ENCODE assay signal across 18 cellular contexts in genomic region chr3:50628601-50629000, GRCh38. TPM values are rescaled to one million over a fixed set of nuclear protein-coding genes. Genes with fewer than 3 reads are reported as not detected.
A peak's percentile ranks its signal among the peaks of the same experiment; 100 is the strongest.
DNase-seq lines count a peak whose midpoint lies in the region; ATAC-seq and TF ChIP-seq lines count a peak whose summit lies in the region.
"Had no signal": no experiment of that assay in that cellular context is flagged by ENCODE, and none has a peak within 500 bp of the region (broad histone marks: within the 10 kb centered on the region; RNA-seq: fewer than 3 reads in every experiment).

No MANE protein-coding gene starts in this region.

- no peak overlapping the region for H3K9ac ChIP-seq in SK-N-SH

- H3K27ac ChIP-seq in HEK293 (ENCODE audit: extremely low read depth, low read depth, low read length) (no peak overlapping the region), neutrophil (peak overlapping the region; percentile 87), substantia nigra (ENCODE audit: low read depth, low read length, poor library complexity, severe bottlenecking) (no peak overlapping the region), SK-N-SH (ENCODE audit: low read depth in 2 of 2, low read length in 1 of 2) (no peak overlapping the region)
- H3K27ac ChIP-seq: hepatocyte had no signal

- no peak overlapping the region for H2AFZ ChIP-seq in SK-N-SH (ENCODE audit: low read depth)
- H2AFZ ChIP-seq: hepatocyte had no signal

- no peaks in the 10 kb centered on the region for H3K27me3 ChIP-seq in neutrophil
- no peaks in the 10 kb centered on the region for H3K27me3 ChIP-seq in SK-N-SH (ENCODE audit: insufficient read depth)
- H3K27me3 ChIP-seq: hepatocyte had no signal

- H3K36me3 ChIP-seq in HEK293 (ENCODE audit: control insufficient read depth in 2 of 2, insufficient read depth in 1 of 2, low read length in 2 of 2) (peaks cover 0 to 12% of the 10 kb centered on the region in 2 experiments; a peak in 1 of 3 replicates), neutrophil (peaks cover 7% of the 10 kb centered on the region), SK-N-SH (replicated peaks in 1 of 2; ENCODE audit: control insufficient read depth in 1 of 2, insufficient read depth in 2 of 2, low read length in 1 of 2) (no peaks in the 10 kb centered on the region)

- H3K4me1 Mint-ChIP-seq in activated T-cell treated with anti-CD3 and anti-CD28 coated beads, Interleukin-2, amount 50 U/mL, for 72 hours (ENCODE audit: low read depth): peaks cover 99% of the 10 kb centered on the region
- peaks cover 64% of the 10 kb centered on the region for H3K4me1 Mint-ChIP-seq in activated T-helper 17 cell treated with anti-CD3 and anti-CD28 coated beads, Interleukin-2, amount 50 U/mL, for 72 hours

- H3K4me1 ChIP-seq in HEK293 (ENCODE audit: control insufficient read depth, insufficient read depth, low read length) (peaks cover 2% of the 10 kb centered on the region), neutrophil (ENCODE audit: control insufficient read depth in 1 of 2, insufficient read depth in 1 of 2, low read depth in 1 of 2, low read length in 1 of 2) (peaks cover 97 to 100% of the 10 kb centered on the region in 2 experiments), SK-N-SH (ENCODE audit: control insufficient read depth in 1 of 2, insufficient read depth in 2 of 2, low read depth in 1 of 2, low read length in 1 of 2) (peaks cover 11 to 43% of the 10 kb centered on the region in 2 experiments; a peak in 3 of 4 replicates)

- H3K9me2 ChIP-seq in SK-N-SH: no peaks in the 10 kb centered on the region

- no peak overlapping the region for H3K4me3 Mint-ChIP-seq in activated T-cell treated with anti-CD3 and anti-CD28 coated beads, Interleukin-2, amount 50 U/mL, for 72 hours
- H3K4me3 Mint-ChIP-seq in activated T-helper 17 cell treated with anti-CD3 and anti-CD28 coated beads, Interleukin-2, amount 50 U/mL, for 72 hours: peak overlapping the region; percentile 68
- H3K4me3 Mint-ChIP-seq: activated CD4-positive, alpha-beta T cell treated with anti-CD3 and anti-CD28 coated beads, Interleukin-2, amount 10 ng/mL, durations not matched to agents 7 days and 5 days; neural crest cell; stimulated activated naive B cell treated with anti-CD40 and anti-IgM and Interleukin-4, amounts not matched to agents 10 μg/mL and 1 μg/mL and 100 μg/mL, for 72 hours; type B pancreatic cell had no signal

- peaks cover 3 to 23% of the 10 kb centered on the region in 2 donors for H3K36me3 Mint-ChIP-seq in activated T-cell treated with anti-CD3 and anti-CD28 coated beads, Interleukin-2, amount 50 U/mL, for 72 hours (ENCODE audit: insufficient read depth in 2 of 2)
- H3K36me3 Mint-ChIP-seq in activated T-helper 17 cell treated with anti-CD3 and anti-CD28 coated beads, Interleukin-2, amount 50 U/mL, for 72 hours (ENCODE audit: low read depth): peaks cover 85% of the 10 kb centered on the region
- H3K36me3 Mint-ChIP-seq: type B pancreatic cell had no signal

- H3K4me2 ChIP-seq in SK-N-SH: no peak overlapping the region
- H3K4me2 ChIP-seq: hepatocyte had no signal

- H3K27ac Mint-ChIP-seq in activated T-cell treated with anti-CD3 and anti-CD28 coated beads, Interleukin-2, amount 50 U/mL, for 72 hours: peak overlapping the region; percentile 86
- peak overlapping the region; percentile 89 for H3K27ac Mint-ChIP-seq in activated T-helper 17 cell treated with anti-CD3 and anti-CD28 coated beads, Interleukin-2, amount 50 U/mL, for 72 hours
- H3K27ac Mint-ChIP-seq: stimulated activated naive B cell treated with anti-CD40 and anti-IgM and Interleukin-4, amounts not matched to agents 10 μg/mL and 1 μg/mL and 100 μg/mL, for 72 hours; type B pancreatic cell had no signal

- H3K9me3 ChIP-seq in HEK293 (ENCODE audit: control insufficient read depth, insufficient read depth, low read depth, low read length) (no peaks in the 10 kb centered on the region), neutrophil (no peaks in the 10 kb centered on the region), SK-N-SH (no peaks in the 10 kb centered on the region)

- no peaks in the 10 kb centered on the region; the same call in 1 of the 2 replicates for H3K79me2 ChIP-seq in SK-N-SH (ENCODE audit: insufficient read depth)

- no peaks in the 10 kb centered on the region for H3K9me3 Mint-ChIP-seq in activated T-cell treated with anti-CD3 and anti-CD28 coated beads, Interleukin-2, amount 50 U/mL, for 72 hours
- H3K9me3 Mint-ChIP-seq in activated T-helper 17 cell treated with anti-CD3 and anti-CD28 coated beads, Interleukin-2, amount 50 U/mL, for 72 hours: no peaks in the 10 kb centered on the region
- H3K9me3 Mint-ChIP-seq: activated CD4-positive, alpha-beta T cell treated with anti-CD3 and anti-CD28 coated beads, Interleukin-2, amount 10 ng/mL, durations not matched to agents 7 days and 5 days; neural crest cell; stimulated activated naive B cell treated with anti-CD40 and anti-IgM and Interleukin-4, amounts not matched to agents 10 μg/mL and 1 μg/mL and 100 μg/mL, for 72 hours; type B pancreatic cell had no signal

- TF ChIP-seq CTCF in HEK293 (tag by site-specific recombination; IDR thresholded peaks at IDR 0.05): no peak
- no peak for TF ChIP-seq CTCF in neutrophil (IDR thresholded peaks at IDR 0.05)
- TF ChIP-seq CTCF in SK-N-SH (IDR thresholded peaks at IDR 0.05): no peak

- H3K27me3 Mint-ChIP-seq in activated T-cell treated with anti-CD3 and anti-CD28 coated beads, Interleukin-2, amount 50 U/mL, for 72 hours (ENCODE audit: low read depth): no peaks in the 10 kb centered on the region
- H3K27me3 Mint-ChIP-seq in activated T-helper 17 cell treated with anti-CD3 and anti-CD28 coated beads, Interleukin-2, amount 50 U/mL, for 72 hours: no peaks in the 10 kb centered on the region
- H3K27me3 Mint-ChIP-seq: activated CD4-positive, alpha-beta T cell treated with anti-CD3 and anti-CD28 coated beads, Interleukin-2, amount 10 ng/mL, durations not matched to agents 7 days and 5 days; stimulated activated naive B cell treated with anti-CD40 and anti-IgM and Interleukin-4, amounts not matched to agents 10 μg/mL and 1 μg/mL and 100 μg/mL, for 72 hours; type B pancreatic cell had no signal

- TF ChIP-seq RAD21 in SK-N-SH (IDR thresholded peaks at IDR 0.05; ENCODE audit: low read length): no peak

- no peak for ATAC-seq in activated T-cell treated with anti-CD3 and anti-CD28 coated beads, Interleukin-2, amount 50 U/mL, for 72 hours (replicated peaks in 1 of 2)
- ATAC-seq in activated T-helper 17 cell treated with anti-CD3 and anti-CD28 coated beads, Interleukin-2, amount 50 U/mL, for 72 hours (replicated peaks): no peak
- ATAC-seq: stimulated activated naive B cell treated with anti-CD40 and anti-IgM and Interleukin-4, amounts not matched to agents 10 μg/mL and 1 μg/mL and 100 μg/mL, for 72 hours had no signal

- no peaks in the 10 kb centered on the region for H3F3A ChIP-seq in SK-N-SH (replicated peaks; ENCODE audit: insufficient read depth)

- CTCF ChIA-PET in HEK293 (lab: Yijun Ruan, JAX): interaction anchor here (0.8 to 2.8 kb wide), 5 partner anchors 13 to 33 kb away, joined by 3 to 25 read pairs (median 5); no protein-coding TSS in a partner anchor
- CTCF ChIA-PET in SK-N-SH (lab: Yijun Ruan, JAX): interaction anchor here (0.8 to 14.3 kb wide), 10 partner anchors 10 to 761 kb away, joined by 3 to 162 read pairs (median 4); partner anchors contain the start of genes DOCK3 and MAPKAPK3

- H4K20me1 ChIP-seq in SK-N-SH (ENCODE audit: insufficient read depth): no peaks in the 10 kb centered on the region

- WGBS in SK-N-SH (ENCODE audit: low lambda C conversion rate): 97% methylated on average over 3 of the region's 3 CpGs

- POLR2A ChIA-PET in HEK293 (lab: Yijun Ruan, JAX) (no interaction called here), SK-N-SH (lab: Yijun Ruan, JAX) (interaction anchor here (1.1 kb wide), 1 partner anchor 10 kb away, joined by 3 read pairs; no protein-coding TSS in a partner anchor)

- DNase-seq in activated T-cell treated with anti-CD3 and anti-CD28 coated beads, Interleukin-2, amount 50 U/mL, for 72 hours: no peak
- DNase-seq in activated T-cell treated with anti-CD3 and anti-CD28 coated beads, Interleukin-2, amount 50 U/mL, for 48 hours: no peak
- DNase-seq in DMS153 treated with DMSO at 0.1 percent for 48 hours (lab: John Stamatoyannopoulos, UW; ENCODE audit: unreplicated experiment) (no peak), substantia nigra (lab: John Stamatoyannopoulos, UW) (no peak), SK-N-SH (no peak)
- DNase-seq: activated CD4-positive, alpha-beta T cell treated with anti-CD3 and anti-CD28 coated beads, Interleukin-2, amount 10 ng/mL, durations not matched to agents 7 days and 5 days; aorta; IMR-90; NCI-H1694 treated with DMSO at 0.1 percent for 48 hours; NCI-H226; stimulated activated CD4-positive, alpha-beta T cell treated with anti-CD3 and anti-CD28 coated beads, Interleukin-12 subunit alpha, Interleukin-12 subunit beta, amount 100 ng/mL, for 4 hours; stimulated activated naive B cell treated with anti-CD40 and anti-IgM and Interleukin-4, amounts not matched to agents 10 μg/mL and 1 μg/mL and 100 μg/mL, for 72 hours had no signal

- no peak for TF ChIP-seq EP300 in SK-N-SH (IDR thresholded peaks at IDR 0.05; ENCODE audit: borderline replicate concordance in 1 of 2, low read depth in 1 of 2, low read length in 1 of 2)

- H3K4me3 ChIP-seq in HEK293 (ENCODE audit: low read depth, low read length): no peak overlapping the region
- no peak overlapping the region for H3K4me3 ChIP-seq in neutrophil (ENCODE audit: low read depth in 1 of 2, low read length in 1 of 2)
- no peak overlapping the region for H3K4me3 ChIP-seq in SK-N-SH (ENCODE audit: low read depth in 2 of 2, low read length in 1 of 2)
- H3K4me3 ChIP-seq: hepatocyte had no signal

RNA-seq across cellular contexts. Expression of gene MAPKAPK3, which starts 11.7 kb away (rescaled TPM):
- total RNA-seq in activated T-cell treated with anti-CD3 and anti-CD28 coated beads, Interleukin-2, amount 50 U/mL, for 72 hours: 100 to 1,000 TPM; 116 to 129 TPM
- 100 to 1,000 TPM in 1 of 2 donors, 10 to 100 TPM in 1; 99.8 to 131 TPM for total RNA-seq in activated T-helper 17 cell treated with anti-CD3 and anti-CD28 coated beads, Interleukin-2, amount 50 U/mL, for 72 hours
- 29.4 and 35.6 TPM in 2 replicates for polyA plus RNA-seq in SK-N-SH (2012; rRNA removed)
- 18.9 and 25.5 TPM in 2 replicates for polyA plus RNA-seq in SK-N-SH (2012; cell fraction: cytosol; rRNA removed)
- polyA plus RNA-seq in SK-N-SH (2012; cell fraction: nucleus; rRNA removed): 22.6 and 25.7 TPM in 2 replicates

RNA-seq across cellular contexts. Expression of gene CISH, which starts 17.0 kb away (rescaled TPM):
- 100 to 1,000 TPM; 242 to 271 TPM for total RNA-seq in activated T-cell treated with anti-CD3 and anti-CD28 coated beads, Interleukin-2, amount 50 U/mL, for 72 hours
- total RNA-seq in activated T-helper 17 cell treated with anti-CD3 and anti-CD28 coated beads, Interleukin-2, amount 50 U/mL, for 72 hours: 100 to 1,000 TPM; 204 to 327 TPM
- 2.0 and 2.6 TPM in 2 replicates for polyA plus RNA-seq in SK-N-SH (2012; rRNA removed)
- polyA plus RNA-seq in SK-N-SH (2012; cell fraction: cytosol; rRNA removed): 1.2 and 1.8 TPM in 2 replicates
- polyA plus RNA-seq in SK-N-SH (2012; cell fraction: nucleus; rRNA removed): 3.7 TPM in 2 replicates

RNA-seq across cellular contexts. Expression of gene DOCK3, which starts 46.1 kb away (rescaled TPM):
- 1 to 10 TPM; 7.2 to 9.7 TPM for total RNA-seq in activated T-cell treated with anti-CD3 and anti-CD28 coated beads, Interleukin-2, amount 50 U/mL, for 72 hours
- total RNA-seq in activated T-helper 17 cell treated with anti-CD3 and anti-CD28 coated beads, Interleukin-2, amount 50 U/mL, for 72 hours: 1 to 10 TPM; 3.8 to 7.8 TPM
- polyA plus RNA-seq in SK-N-SH (2012; rRNA removed): 0.05 TPM in 2 replicates
- 0.04 and 0.05 TPM in 2 replicates for polyA plus RNA-seq in SK-N-SH (2012; cell fraction: cytosol; rRNA removed)
- 0.16 and 0.19 TPM in 2 replicates for polyA plus RNA-seq in SK-N-SH (2012; cell fraction: nucleus; rRNA removed)

RNA-seq across cellular contexts. Expression of gene HEMK1, which starts 59.3 kb away (rescaled TPM):
- total RNA-seq in activated T-cell treated with anti-CD3 and anti-CD28 coated beads, Interleukin-2, amount 50 U/mL, for 72 hours: 10 to 100 TPM; 54.5 to 64.6 TPM
- total RNA-seq in activated T-helper 17 cell treated with anti-CD3 and anti-CD28 coated beads, Interleukin-2, amount 50 U/mL, for 72 hours: 10 to 100 TPM; 47.5 to 99.2 TPM
- 15.4 and 21.7 TPM in 2 replicates for polyA plus RNA-seq in SK-N-SH (2012; rRNA removed)
- 7.1 and 10.6 TPM in 2 replicates for polyA plus RNA-seq in SK-N-SH (2012; cell fraction: cytosol; rRNA removed)
- polyA plus RNA-seq in SK-N-SH (2012; cell fraction: nucleus; rRNA removed): 82.8 and 88.7 TPM in 2 replicates
